9 cellular contexts compared by ENCODE assay signal in the genomic region with DNA sequence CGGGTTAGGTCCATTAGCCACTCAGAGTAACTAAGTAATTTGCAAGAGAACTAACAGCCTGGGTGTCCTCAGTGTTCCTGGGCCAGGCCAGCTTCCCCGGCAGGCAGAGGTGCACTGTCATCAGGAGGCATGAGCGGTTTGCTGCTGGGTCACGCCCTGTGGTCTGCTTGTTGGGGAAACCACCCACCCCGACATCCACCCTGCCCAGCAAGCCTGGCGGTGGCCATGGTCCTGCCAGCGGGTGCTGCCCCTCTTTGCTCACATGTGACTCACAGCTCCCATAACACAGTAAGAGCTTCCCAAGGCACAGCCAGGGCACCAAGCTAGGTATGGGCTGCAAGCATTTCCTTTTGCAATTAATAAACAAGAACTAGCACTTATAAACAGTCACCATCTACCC.
DNase-seq lines count a peak whose midpoint lies in the region; ATAC-seq and TF ChIP-seq lines count a peak whose summit lies in the region.
"Had no signal": no experiment of that assay in that cellular context is flagged by ENCODE, and none has a peak within 500 bp of the region (broad histone marks: within the 10 kb centered on the region; RNA-seq: fewer than 3 reads in every experiment).

No MANE protein-coding gene starts in this region.

- ATAC-seq in GM18517 (IDR thresholded peaks at IDR 0.05; ENCODE audit: unreplicated experiment) (no peak), GM21717 (IDR thresholded peaks at IDR 0.05; ENCODE audit: unreplicated experiment) (no peak), HG03135 (IDR thresholded peaks at IDR 0.05; ENCODE audit: unreplicated experiment) (no peak)

- DNase-seq in stimulated activated CD4-positive, alpha-beta T cell treated with anti-CD3 and anti-CD28 coated beads, Interleukin-1b, Interleukin-23, amount 100 ng/mL, for 48 hours = peak; percentile 30
- no peak for DNase-seq in stimulated activated CD4-positive, alpha-beta T cell treated with anti-CD3 and anti-CD28 coated beads, Interleukin-12 subunit alpha, Interleukin-12 subunit beta, amount 100 ng/mL, for 4 hours
- peak; percentile 23 for DNase-seq in UCSD-AML1 (lab: John Stamatoyannopoulos, UW; ENCODE audit: unreplicated experiment)
- DNase-seq in erythroblast (lab: John Stamatoyannopoulos, UW) = peak; percentile 29 to 37
- DNase-seq in NOMO-1 (lab: John Stamatoyannopoulos, UW; ENCODE audit: unreplicated experiment in 2 of 2) = no peak
- DNase-seq: head of caudate nucleus had no signal

- no peak for TF ChIP-seq POLR2A in erythroblast (IDR thresholded peaks at IDR 0.05; ENCODE audit: low read length)

Comparison
In these comparisons a context has a peak if more than half of its experiments do, and no peak if none do; other contexts are left out.
1. DNase-seq: peak in stimulated activated CD4-positive, alpha-beta T cell treated with anti-CD3 and anti-CD28 coated beads, Interleukin-1b, Interleukin-23, amount 100 ng/mL, for 48 hours (single experiment), UCSD-AML1 (single experiment) and erythroblast (2 of 2); none in stimulated activated CD4-positive, alpha-beta T cell treated with anti-CD3 and anti-CD28 coated beads, Interleukin-12 subunit alpha, Interleukin-12 subunit beta, amount 100 ng/mL, for 4 hours (single experiment) and NOMO-1 (0 of 2).